Comparison of ENCODE assay signal across 2 cellular contexts in the genomic region with DNA sequence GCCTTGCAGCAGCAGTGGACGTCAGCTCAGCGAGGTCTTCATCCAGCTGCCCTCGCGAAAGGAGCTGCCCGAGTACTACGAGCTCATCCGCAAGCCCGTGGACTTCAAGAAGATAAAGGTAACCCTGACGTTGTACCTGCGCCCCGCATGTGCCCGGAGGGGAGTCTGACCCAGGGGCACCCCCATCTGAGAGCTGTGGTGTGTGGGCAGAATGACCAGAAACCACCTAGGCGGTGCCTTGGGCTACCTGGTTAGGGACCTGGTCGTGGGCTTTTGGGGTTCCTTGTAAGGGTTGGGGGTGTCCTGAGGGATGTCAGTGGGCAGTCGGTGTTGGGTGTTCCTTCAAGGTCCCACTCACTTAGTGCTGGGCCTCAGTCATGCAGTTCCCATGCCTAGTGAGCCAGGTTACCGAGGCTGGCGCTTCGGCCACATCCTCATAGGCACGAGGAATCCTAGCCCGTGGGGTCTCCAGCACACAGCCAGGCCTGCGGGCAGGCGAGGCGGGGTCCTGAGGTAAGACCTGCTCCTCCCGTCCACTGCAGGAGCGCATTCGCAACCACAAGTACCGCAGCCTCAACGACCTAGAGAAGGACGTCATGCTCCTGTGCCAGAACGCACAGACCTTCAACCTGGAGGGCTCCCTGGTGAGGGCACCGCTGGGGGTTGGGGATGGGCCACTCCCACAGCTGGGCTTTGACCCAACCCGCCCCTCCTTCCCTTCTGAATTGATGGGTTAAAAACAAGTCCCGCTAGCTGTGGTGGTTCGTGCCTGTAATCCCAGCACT.
TF ChIP-seq lines count a peak whose summit lies in the region.

No MANE protein-coding gene starts in this region.

TF ChIP-seq in IMR-90, 13 proteins besides CTCF, POLR2A, EP300 and RAD21:
- TF ChIP-seq RFX5 (IDR thresholded peaks at IDR 0.05; ENCODE audit: low read depth, low read length) (no peak), MXI1 (IDR thresholded peaks at IDR 0.05; ENCODE audit: borderline replicate concordance, low read depth, low read length) (no peak), NFE2L2 (IDR thresholded peaks at IDR 0.05; ENCODE audit: low read depth, low read length) (no peak), BHLHE40 (IDR thresholded peaks at IDR 0.05; ENCODE audit: low read depth, low read length) (no peak), MAZ (IDR thresholded peaks at IDR 0.05; ENCODE audit: borderline replicate concordance, low read depth, low read length) (no peak), MAFK (IDR thresholded peaks at IDR 0.05; ENCODE audit: low read depth, low read length) (no peak), CEBPB (IDR thresholded peaks at IDR 0.05; ENCODE audit: low read depth, low read length) (no peak), CHD1 (IDR thresholded peaks at IDR 0.05; ENCODE audit: low read depth, low read length) (no peak)

TF ChIP-seq in H1, 55 proteins besides CTCF, POLR2A, EP300 and RAD21:
- TF ChIP-seq, protein P1, sequence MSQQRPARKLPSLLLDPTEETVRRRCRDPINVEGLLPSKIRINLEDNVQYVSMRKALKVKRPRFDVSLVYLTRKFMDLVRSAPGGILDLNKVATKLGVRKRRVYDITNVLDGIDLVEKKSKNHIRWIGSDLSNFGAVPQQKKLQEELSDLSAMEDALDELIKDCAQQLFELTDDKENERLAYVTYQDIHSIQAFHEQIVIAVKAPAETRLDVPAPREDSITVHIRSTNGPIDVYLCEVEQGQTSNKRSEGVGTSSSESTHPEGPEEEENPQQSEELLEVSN (IDR thresholded peaks at IDR 0.05), result no peak
- TF ChIP-seq TAF1 (IDR thresholded peaks at IDR 0.05; ENCODE audit: low read depth, low read length), result no peak
- TF ChIP-seq, protein P2, sequence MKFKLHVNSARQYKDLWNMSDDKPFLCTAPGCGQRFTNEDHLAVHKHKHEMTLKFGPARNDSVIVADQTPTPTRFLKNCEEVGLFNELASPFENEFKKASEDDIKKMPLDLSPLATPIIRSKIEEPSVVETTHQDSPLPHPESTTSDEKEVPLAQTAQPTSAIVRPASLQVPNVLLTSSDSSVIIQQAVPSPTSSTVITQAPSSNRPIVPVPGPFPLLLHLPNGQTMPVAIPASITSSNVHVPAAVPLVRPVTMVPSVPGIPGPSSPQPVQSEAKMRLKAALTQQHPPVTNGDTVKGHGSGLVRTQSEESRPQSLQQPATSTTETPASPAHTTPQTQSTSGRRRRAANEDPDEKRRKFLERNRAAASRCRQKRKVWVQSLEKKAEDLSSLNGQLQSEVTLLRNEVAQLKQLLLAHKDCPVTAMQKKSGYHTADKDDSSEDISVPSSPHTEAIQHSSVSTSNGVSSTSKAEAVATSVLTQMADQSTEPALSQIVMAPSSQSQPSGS (IDR thresholded peaks at IDR 0.05; ENCODE audit: low read length), result no peak
- TF ChIP-seq TCF12 (IDR thresholded peaks at IDR 0.05; ENCODE audit: low read depth, low read length), result no peak
- TF ChIP-seq, protein P3, sequence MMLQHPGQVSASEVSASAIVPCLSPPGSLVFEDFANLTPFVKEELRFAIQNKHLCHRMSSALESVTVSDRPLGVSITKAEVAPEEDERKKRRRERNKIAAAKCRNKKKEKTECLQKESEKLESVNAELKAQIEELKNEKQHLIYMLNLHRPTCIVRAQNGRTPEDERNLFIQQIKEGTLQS (IDR thresholded peaks at IDR 0.05; ENCODE audit: insufficient read depth, low read depth, low read length), result no peak
- TF ChIP-seq YY1 (IDR thresholded peaks at IDR 0.05; ENCODE audit: low read depth, low read length), result no peak
- TF ChIP-seq CREB1 (IDR thresholded peaks at IDR 0.05), result no peak
- TF ChIP-seq CEBPB (IDR thresholded peaks at IDR 0.05; ENCODE audit: low read depth, low read length), result no peak
- TF ChIP-seq KDM4A (IDR thresholded peaks at IDR 0.05; ENCODE audit: low read depth, low read length, severe bottlenecking), result no peak
- no peak for TF ChIP-seq ZNF274 (IDR thresholded peaks at IDR 0.05; ENCODE audit: borderline replicate concordance, extremely low read depth, low read length)
